In the genomic region with DNA sequence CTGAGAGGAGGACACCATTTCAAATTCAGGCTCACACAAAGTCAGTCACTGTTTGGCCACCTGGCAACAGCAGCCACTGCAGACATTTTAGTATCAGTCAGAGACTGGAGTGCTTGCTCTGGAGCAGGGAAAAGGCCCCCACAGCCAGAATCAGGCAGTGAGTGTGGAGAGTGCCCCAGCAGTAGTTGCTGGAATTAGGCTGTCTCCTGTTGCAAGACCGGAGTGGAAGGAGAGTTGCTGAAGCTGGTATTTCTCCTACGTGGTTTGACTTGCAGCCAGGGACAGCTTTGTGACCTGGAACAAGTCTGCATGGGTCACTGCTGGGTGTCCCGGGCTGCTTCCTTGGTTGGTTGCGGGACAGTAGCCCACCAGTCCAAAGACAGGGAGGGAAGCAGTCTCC, we compare ENCODE assay signal across 15 cellular contexts.
A peak's percentile ranks its signal among the peaks of the same experiment; 100 is the strongest.
DNase-seq lines count a peak whose midpoint lies in the region; ATAC-seq, FAIRE-seq and TF ChIP-seq lines count a peak whose summit lies in the region.
"Had no signal": no experiment of that assay in that cellular context is flagged by ENCODE, and none has a peak within 500 bp of the region (broad histone marks: within the 10 kb centered on the region; RNA-seq: fewer than 3 reads in every experiment).

No MANE protein-coding gene starts in this region.

- FAIRE-seq in GM12891 (lab: Jason Lieb, UNC): no peak

- H4K5ac ChIP-seq in mesendoderm (ENCODE audit: low read length): no peak overlapping the region

- H2BK5ac ChIP-seq in mesendoderm (ENCODE audit: low read length): no peak overlapping the region

- TF ChIP-seq POLR2A in right lobe of liver (IDR thresholded peaks at IDR 0.05) (no peak), GM12891 (IDR thresholded peaks at IDR 0.05; ENCODE audit: low read depth, low read length) (no peak)

- DNase-seq in astrocyte of the hippocampus (ENCODE audit: low read depth, low spot score) (peak; percentile 5), left cardiac atrium (no peak), right lobe of liver (no peak), upper lobe of right lung (no peak), mesendoderm (no peak), GM12891 (ENCODE audit: insufficient read length, low spot score) (no peak), putamen (ENCODE audit: low spot score) (no peak)
- DNase-seq: NCI-H1092, NCI-H1436 treated with DMSO at 0.1 percent for 48 hours, NCI-H2029 treated with DMSO at 0.1 percent for 48 hours, NCI-H526 treated with DMSO at 0.1 percent for 48 hours had no signal

- H3K27ac ChIP-seq in right lobe of liver (no peak overlapping the region), upper lobe of right lung (no peak overlapping the region), mesendoderm (ENCODE audit: low read depth, low read length) (no peak overlapping the region)
- H3K27ac ChIP-seq: BLaER1 treated with 17β-estradiol and CSF1 and Interleukin-3, amounts not matched to agents 10 nM and 100 nM; Peyer's patch had no signal

- H2BK120ac ChIP-seq in mesendoderm (ENCODE audit: low read depth, low read length): no peak overlapping the region

- no peak overlapping the region for H2AK5ac ChIP-seq in mesendoderm (ENCODE audit: low read length)

- H4K8ac ChIP-seq in mesendoderm (ENCODE audit: low read depth, low read length): no peak overlapping the region

- no peak overlapping the region for H3K23ac ChIP-seq in mesendoderm (ENCODE audit: low read length)

- intact Hi-C loops in left cardiac atrium (cut with DNase I): no loop called here
- intact Hi-C loops in right lobe of liver (cut with DNase I): no loop called here
- intact Hi-C loops in upper lobe of right lung (cut with DNase I): no loop called here

- no peaks in the 10 kb centered on the region for H3K27me3 ChIP-seq in right lobe of liver
- no peaks in the 10 kb centered on the region for H3K27me3 ChIP-seq in upper lobe of right lung
- H3K27me3 ChIP-seq in mesendoderm (ENCODE audit: insufficient read depth, low read length, poor library complexity): no peaks in the 10 kb centered on the region
- H3K27me3 ChIP-seq: BLaER1 treated with 17β-estradiol and CSF1 and Interleukin-3, amounts not matched to agents 10 nM and 100 nM; Peyer's patch had no signal

- H3K4me1 ChIP-seq in right lobe of liver (no peaks in the 10 kb centered on the region), upper lobe of right lung (peaks cover 3% of the 10 kb centered on the region), mesendoderm (ENCODE audit: control insufficient read depth, low read depth, low read length) (no peaks in the 10 kb centered on the region)
- H3K4me1 ChIP-seq: Peyer's patch had no signal

- H3K4ac ChIP-seq in mesendoderm (ENCODE audit: low read depth, low read length): no peak overlapping the region

- no peak overlapping the region for H2BK15ac ChIP-seq in mesendoderm (replicated peaks; ENCODE audit: low read depth)

- H3K56ac ChIP-seq in mesendoderm (ENCODE audit: low read length): no peak overlapping the region

- H3K79me2 ChIP-seq in mesendoderm (ENCODE audit: control insufficient read depth, insufficient read depth, low read length): no peaks in the 10 kb centered on the region

- TF ChIP-seq CTCF in right lobe of liver (IDR thresholded peaks at IDR 0.05) (no peak), upper lobe of right lung (IDR thresholded peaks at IDR 0.05) (no peak)

- H3K9ac ChIP-seq in mesendoderm (ENCODE audit: low read length): no peak overlapping the region
- H3K9ac ChIP-seq: BLaER1 treated with 17β-estradiol and CSF1 and Interleukin-3, amounts not matched to agents 10 nM and 100 nM had no signal

- H3K36me3 ChIP-seq in right lobe of liver (no peaks in the 10 kb centered on the region), upper lobe of right lung (no peaks in the 10 kb centered on the region), mesendoderm (ENCODE audit: control insufficient read depth, insufficient read depth, low read length) (no peaks in the 10 kb centered on the region)
- H3K36me3 ChIP-seq: Peyer's patch had no signal

- no peak overlapping the region for H3K4me3 ChIP-seq in right lobe of liver
- H3K4me3 ChIP-seq in upper lobe of right lung: no peak overlapping the region
- H3K4me3 ChIP-seq in mesendoderm (ENCODE audit: low read length): no peak overlapping the region
- H3K4me3 ChIP-seq: BLaER1 treated with 17β-estradiol and CSF1 and Interleukin-3, amounts not matched to agents 10 nM and 100 nM; GM12878; GM23338; Peyer's patch had no signal

- H3K79me1 ChIP-seq in mesendoderm (ENCODE audit: low read length): no peaks in the 10 kb centered on the region

- no peak overlapping the region for H3K18ac ChIP-seq in mesendoderm (ENCODE audit: low read length)

- ATAC-seq in left cardiac atrium (peak; percentile 23 to 41), right lobe of liver (peak in 3 of 4 donors; percentile 26 to 32 (median 28)), upper lobe of right lung (peak; percentile 13)

- no CpG with 5 or more reads among the region's 4 CpGs for WGBS in right lobe of liver (ENCODE audit: insufficient coverage, low coverage, low lambda C conversion rate, missing lambda C conversion rate)
- no CpG with 5 or more reads among the region's 4 CpGs for WGBS in mesendoderm (ENCODE audit: extremely low coverage, insufficient coverage, low lambda C conversion rate)

- no peaks in the 10 kb centered on the region for H3K9me3 ChIP-seq in right lobe of liver
- no peaks in the 10 kb centered on the region for H3K9me3 ChIP-seq in upper lobe of right lung
- H3K9me3 ChIP-seq: Peyer's patch had no signal

- H3K4me2 ChIP-seq in mesendoderm (ENCODE audit: low read length): no peak overlapping the region
- H3K4me2 ChIP-seq: BLaER1 treated with 17β-estradiol and CSF1 and Interleukin-3, amounts not matched to agents 10 nM and 100 nM; GM23338 had no signal

TF ChIP-seq in GM12891, 5 proteins besides CTCF, POLR2A, EP300 and RAD21:
- TF ChIP-seq SPI1 (IDR thresholded peaks at IDR 0.05; ENCODE audit: low read depth, low read length) (no peak), TAF1 (IDR thresholded peaks at IDR 0.05; ENCODE audit: low read depth, low read length) (no peak)
TF ChIP-seq in GM12891: peak in this region for 0.
